1 cellular context compared by ENCODE assay signal in the genomic region with DNA sequence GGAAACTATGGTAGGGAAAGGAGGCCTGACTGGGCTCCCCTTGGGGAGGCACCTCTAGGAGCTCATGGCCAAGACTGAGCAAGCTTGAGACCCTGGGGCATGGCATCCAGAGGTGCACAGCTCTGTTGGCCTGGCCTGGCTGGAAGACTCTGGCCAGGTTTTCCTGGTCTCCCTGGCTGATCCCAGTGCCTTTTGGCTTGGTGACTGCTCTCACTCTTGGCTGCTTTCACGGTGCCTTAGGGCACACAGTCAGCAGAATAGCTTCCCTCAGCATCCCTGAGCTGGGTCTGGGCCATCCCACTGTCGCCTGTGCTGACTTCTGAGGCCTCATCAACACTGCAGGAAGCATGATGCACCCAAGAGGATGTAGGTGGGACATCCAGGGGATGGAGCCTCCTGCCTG.
TF ChIP-seq lines count a peak whose summit lies in the region.

No MANE protein-coding gene starts in this region.

TF ChIP-seq in GM23338, 12 proteins besides CTCF, POLR2A, EP300 and RAD21 (continued from another document):
- TF ChIP-seq ZNF462 (CRISPR knock-in tag; IDR thresholded peaks at IDR 0.05), result no peak
- TF ChIP-seq STAT1 (IDR thresholded peaks at IDR 0.05; ENCODE audit: unreplicated experiment), result no peak
- TF ChIP-seq CREB1 (CRISPR knock-in tag; IDR thresholded peaks at IDR 0.05; ENCODE audit: low read depth), result no peak
- TF ChIP-seq, protein P1, sequence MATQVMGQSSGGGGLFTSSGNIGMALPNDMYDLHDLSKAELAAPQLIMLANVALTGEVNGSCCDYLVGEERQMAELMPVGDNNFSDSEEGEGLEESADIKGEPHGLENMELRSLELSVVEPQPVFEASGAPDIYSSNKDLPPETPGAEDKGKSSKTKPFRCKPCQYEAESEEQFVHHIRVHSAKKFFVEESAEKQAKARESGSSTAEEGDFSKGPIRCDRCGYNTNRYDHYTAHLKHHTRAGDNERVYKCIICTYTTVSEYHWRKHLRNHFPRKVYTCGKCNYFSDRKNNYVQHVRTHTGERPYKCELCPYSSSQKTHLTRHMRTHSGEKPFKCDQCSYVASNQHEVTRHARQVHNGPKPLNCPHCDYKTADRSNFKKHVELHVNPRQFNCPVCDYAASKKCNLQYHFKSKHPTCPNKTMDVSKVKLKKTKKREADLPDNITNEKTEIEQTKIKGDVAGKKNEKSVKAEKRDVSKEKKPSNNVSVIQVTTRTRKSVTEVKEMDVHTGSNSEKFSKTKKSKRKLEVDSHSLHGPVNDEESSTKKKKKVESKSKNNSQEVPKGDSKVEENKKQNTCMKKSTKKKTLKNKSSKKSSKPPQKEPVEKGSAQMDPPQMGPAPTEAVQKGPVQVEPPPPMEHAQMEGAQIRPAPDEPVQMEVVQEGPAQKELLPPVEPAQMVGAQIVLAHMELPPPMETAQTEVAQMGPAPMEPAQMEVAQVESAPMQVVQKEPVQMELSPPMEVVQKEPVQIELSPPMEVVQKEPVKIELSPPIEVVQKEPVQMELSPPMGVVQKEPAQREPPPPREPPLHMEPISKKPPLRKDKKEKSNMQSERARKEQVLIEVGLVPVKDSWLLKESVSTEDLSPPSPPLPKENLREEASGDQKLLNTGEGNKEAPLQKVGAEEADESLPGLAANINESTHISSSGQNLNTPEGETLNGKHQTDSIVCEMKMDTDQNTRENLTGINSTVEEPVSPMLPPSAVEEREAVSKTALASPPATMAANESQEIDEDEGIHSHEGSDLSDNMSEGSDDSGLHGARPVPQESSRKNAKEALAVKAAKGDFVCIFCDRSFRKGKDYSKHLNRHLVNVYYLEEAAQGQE (IDR thresholded peaks at IDR 0.05; ENCODE audit: unreplicated experiment), result no peak
- TF ChIP-seq ZNF331 (CRISPR knock-in tag; IDR thresholded peaks at IDR 0.05; ENCODE audit: low read depth), result no peak
- TF ChIP-seq EZH2 (IDR thresholded peaks at IDR 0.05; ENCODE audit: low read depth, unreplicated experiment), result no peak
- TF ChIP-seq JUNB (IDR thresholded peaks at IDR 0.05; ENCODE audit: unreplicated experiment), result no peak
- no peak for TF ChIP-seq NANOG (IDR thresholded peaks at IDR 0.05; ENCODE audit: borderline replicate concordance)
- no peak for TF ChIP-seq POLR2AphosphoS5 (IDR thresholded peaks at IDR 0.05; ENCODE audit: low read depth)
- TF ChIP-seq, protein P2, sequence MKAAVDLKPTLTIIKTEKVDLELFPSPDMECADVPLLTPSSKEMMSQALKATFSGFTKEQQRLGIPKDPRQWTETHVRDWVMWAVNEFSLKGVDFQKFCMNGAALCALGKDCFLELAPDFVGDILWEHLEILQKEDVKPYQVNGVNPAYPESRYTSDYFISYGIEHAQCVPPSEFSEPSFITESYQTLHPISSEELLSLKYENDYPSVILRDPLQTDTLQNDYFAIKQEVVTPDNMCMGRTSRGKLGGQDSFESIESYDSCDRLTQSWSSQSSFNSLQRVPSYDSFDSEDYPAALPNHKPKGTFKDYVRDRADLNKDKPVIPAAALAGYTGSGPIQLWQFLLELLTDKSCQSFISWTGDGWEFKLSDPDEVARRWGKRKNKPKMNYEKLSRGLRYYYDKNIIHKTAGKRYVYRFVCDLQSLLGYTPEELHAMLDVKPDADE (IDR thresholded peaks at IDR 0.05), result no peak
- TF ChIP-seq ZNF114 (CRISPR knock-in tag; IDR thresholded peaks at IDR 0.05), result no peak
